Comparison of ENCODE assay signal across 14 cellular contexts in genomic region chr17:31327534-31328526, GRCh38. TPM values are rescaled to one million over a fixed set of nuclear protein-coding genes. Genes with fewer than 3 reads are reported as not detected.
DNase-seq lines count a peak whose midpoint lies in the region; ATAC-seq, FAIRE-seq and TF ChIP-seq lines count a peak whose summit lies in the region.
"Had no signal": no experiment of that assay in that cellular context is flagged by ENCODE, and none has a peak within 500 bp of the region (broad histone marks: within the 10 kb centered on the region; RNA-seq: fewer than 3 reads in every experiment).

No MANE protein-coding gene starts in this region.

- H3K9me3 ChIP-seq in A549 = no peaks in the 10 kb centered on the region
- H3K9me3 ChIP-seq: heart right ventricle had no signal

- POLR2A ChIA-PET in A549 (lab: Yijun Ruan, JAX) = no interaction called here

- H3K27ac ChIP-seq in A549 = peak overlapping the region in 1 of 2 experiments; percentile 35; a peak in 2 of 6 replicates
- H3K27ac ChIP-seq: SK-N-MC had no signal

- peaks cover 52% of the 10 kb centered on the region for H3K36me3 Mint-ChIP-seq in HFFc6 (ENCODE audit: low read depth)

- H3K4me3 Mint-ChIP-seq in HFFc6 = peak overlapping the region; percentile 64
- H3K4me3 Mint-ChIP-seq: CD8-positive, alpha-beta memory T cell; stimulated activated naive B cell treated with anti-CD40 and anti-IgM and Interleukin-4, amounts not matched to agents 10 μg/mL and 1 μg/mL and 100 μg/mL, for 72 hours had no signal

- no peak for TF ChIP-seq POLR2A in A549 (IDR thresholded peaks at IDR 0.05; ENCODE audit: low read length)

- no peak for TF ChIP-seq RAD21 in A549 (conservative IDR thresholded peaks at IDR 0.05 in 1 of 2, IDR thresholded peaks at IDR 0.05 in 1 of 2)

- H3K4me1 Mint-ChIP-seq in HFFc6 (ENCODE audit: low read depth) = peaks cover 51% of the 10 kb centered on the region

- peak overlapping the region; percentile 6; the same call in 2 of the 3 replicates for H3K4me2 ChIP-seq in A549

- H3K4me1 ChIP-seq in A549 = peaks cover 12% of the 10 kb centered on the region

- no peaks in the 10 kb centered on the region for H3K9me3 Mint-ChIP-seq in HFFc6
- H3K9me3 Mint-ChIP-seq: stimulated activated naive B cell treated with anti-CD40 and anti-IgM and Interleukin-4, amounts not matched to agents 10 μg/mL and 1 μg/mL and 100 μg/mL, for 72 hours had no signal

- H3K27me3 Mint-ChIP-seq in HFFc6 (ENCODE audit: insufficient read depth) = peaks cover 3% of the 10 kb centered on the region
- H3K27me3 Mint-ChIP-seq: stimulated activated naive B cell treated with anti-CD40 and anti-IgM and Interleukin-4, amounts not matched to agents 10 μg/mL and 1 μg/mL and 100 μg/mL, for 72 hours had no signal

- FAIRE-seq in A549 (lab: Jason Lieb, UNC) = no peak

- ATAC-seq in A549 = peak; percentile 68 to 72; a peak in 4 of 6 replicates
- no peak for ATAC-seq in HG03457 (IDR thresholded peaks at IDR 0.05; ENCODE audit: unreplicated experiment)
- ATAC-seq: heart right ventricle; stimulated activated naive B cell treated with anti-CD40 and anti-IgM and Interleukin-4, amounts not matched to agents 10 μg/mL and 1 μg/mL and 100 μg/mL, for 72 hours had no signal

- peak; percentile 19 to 35 for DNase-seq in A549 (ENCODE audit: low read depth in 1 of 2, low spot score in 1 of 2)
- peak; percentile 76 for DNase-seq in HFFc6
- DNase-seq in amniotic stem cell (lab: John Stamatoyannopoulos, UW) = peak; percentile 35
- DNase-seq in hepatic stellate cell (ENCODE audit: low spot score) = peak; percentile 31
- no peak for DNase-seq in SHP77 (lab: John Stamatoyannopoulos, UW)
- no peak for DNase-seq in GM20000 (ENCODE audit: low spot score)
- DNase-seq in NCI-H1048 (lab: John Stamatoyannopoulos, UW) = no peak
- DNase-seq: caudate nucleus; CD8-positive, alpha-beta memory T cell; heart right ventricle; stimulated activated CD4-positive, alpha-beta T cell treated with anti-CD3 and anti-CD28 coated beads, Interleukin-12 subunit alpha, Interleukin-12 subunit beta, amount 100 ng/mL, for 4 hours; stimulated activated naive B cell treated with anti-CD40 and anti-IgM and Interleukin-4, amounts not matched to agents 10 μg/mL and 1 μg/mL and 100 μg/mL, for 72 hours had no signal

- no peak for TF ChIP-seq CTCF in A549 (IDR thresholded peaks at IDR 0.05)
- TF ChIP-seq CTCF in HFFc6 (IDR thresholded peaks at IDR 0.05) = no peak
- TF ChIP-seq CTCF in GM20000 (IDR thresholded peaks at IDR 0.05; ENCODE audit: extremely low read depth, missing control alignments) = no peak

- peak overlapping the region; percentile 81 for H3K27ac Mint-ChIP-seq in HFFc6
- H3K27ac Mint-ChIP-seq: stimulated activated naive B cell treated with anti-CD40 and anti-IgM and Interleukin-4, amounts not matched to agents 10 μg/mL and 1 μg/mL and 100 μg/mL, for 72 hours had no signal

- WGBS in A549 (ENCODE audit: missing lambda C conversion rate) = 88% methylated on average over 12 of the region's 12 CpGs

- CTCF ChIA-PET in A549 (lab: Yijun Ruan, JAX) = interaction anchor here (1.3 to 1.4 kb wide), 2 partner anchors 10 to 16 kb away, joined by 3 to 5 read pairs; no protein-coding TSS in a partner anchor

- no peak for TF ChIP-seq EP300 in A549 (IDR thresholded peaks at IDR 0.05)

- H3K4me3 ChIP-seq in A549 = no peak overlapping the region
- H3K4me3 ChIP-seq: heart right ventricle, SK-N-MC had no signal

TF ChIP-seq in A549, 52 proteins besides CTCF, POLR2A, EP300 and RAD21:
- TF ChIP-seq ZSCAN20 (CRISPR knock-in tag; IDR thresholded peaks at IDR 0.05) = no peak
- no peak for TF ChIP-seq MYC (IDR thresholded peaks at IDR 0.05; ENCODE audit: borderline replicate concordance, low read length)
- TF ChIP-seq HOXB13 (CRISPR knock-in tag; IDR thresholded peaks at IDR 0.05; ENCODE audit: low read depth) = no peak
- peak; percentile 22 for TF ChIP-seq MAFK (IDR thresholded peaks at IDR 0.05; ENCODE audit: partially characterized antibody)
- TF ChIP-seq EHMT2 (IDR thresholded peaks at IDR 0.05; ENCODE audit: low read depth) = no peak
- TF ChIP-seq POLR2AphosphoS2 (conservative IDR thresholded peaks at IDR 0.05; ENCODE audit: low read length) = no peak
- no peak for TF ChIP-seq HMGXB4 (CRISPR knock-in tag; IDR thresholded peaks at IDR 0.05; ENCODE audit: borderline replicate concordance)
- TF ChIP-seq BCL3 (IDR thresholded peaks at IDR 0.05) = no peak
- no peak for TF ChIP-seq USF2 (IDR thresholded peaks at IDR 0.05)
- no peak for TF ChIP-seq BHLHE40 (IDR thresholded peaks at IDR 0.05; ENCODE audit: low read depth, low read length)
- TF ChIP-seq FOSL2 (IDR thresholded peaks at IDR 0.05) = no peak
- TF ChIP-seq FOSL2 (CRISPR knock-in tag; IDR thresholded peaks at IDR 0.05) = peak; percentile 54
- no peak for TF ChIP-seq ELK1 (IDR thresholded peaks at IDR 0.05; ENCODE audit: low read depth, low read length)
- TF ChIP-seq EHF (CRISPR knock-in tag; IDR thresholded peaks at IDR 0.05) = no peak
- TF ChIP-seq SREBF2 (IDR thresholded peaks at IDR 0.05) = no peak
- TF ChIP-seq NR3C1 (IDR thresholded peaks at IDR 0.05) = no peak
TF ChIP-seq in A549: peak in this region for 2.

RNA-seq across cellular contexts. Expression of gene EVI2A, which starts 6.4 kb away (rescaled TPM):
- not detected in 2 replicates for polyA plus RNA-seq in A549 (2011; rRNA removed)
- polyA plus RNA-seq in A549 (2012; cell fraction: cytosol; rRNA removed) = not detected in 2 replicates
- polyA plus RNA-seq in A549 (2012; cell fraction: nucleus; rRNA removed) = not detected in 2 replicates
- polyA plus RNA-seq in A549 (2017; fragmentation: RNase III; extraction: RNeasy Plus Mini Kit Qiagen cat#74134 plus additional on column Dnase treatment) = not detected in 3 replicates
- polyA minus RNA-seq in A549 (2011; rRNA and poly(A)+ RNA removed) = not detected in 2 replicates
- total RNA-seq in HFFc6 (2021; fragmentation: NEBNext Ultra II Directional; extraction: Animal tissue kit (Norgen Biotek cat#: 25700)) = 1 to 10 TPM in 5 of 6 experiments, under 1 TPM in 1; 1.00 to 1.7 (median 1.4) TPM

RNA-seq across cellular contexts. Expression of gene EVI2B, which starts 14.0 kb away (rescaled TPM):
- polyA plus RNA-seq in A549 (2011; rRNA removed) = not detected in 2 replicates
- not detected in 2 replicates for polyA plus RNA-seq in A549 (2012; cell fraction: cytosol; rRNA removed)
- not detected in 2 replicates for polyA plus RNA-seq in A549 (2012; cell fraction: nucleus; rRNA removed)
- 0.04 to 0.08 TPM (median 0.05 TPM) in 3 replicates for polyA plus RNA-seq in A549 (2017; fragmentation: RNase III; extraction: RNeasy Plus Mini Kit Qiagen cat#74134 plus additional on column Dnase treatment)
- polyA minus RNA-seq in A549 (2011; rRNA and poly(A)+ RNA removed) = not detected in 2 replicates
- 1 to 10 TPM in 4 of 6 experiments, under 1 TPM in 2; 0.33 to 2.0 (median 1.5) TPM for total RNA-seq in HFFc6 (2021; fragmentation: NEBNext Ultra II Directional; extraction: Animal tissue kit (Norgen Biotek cat#: 25700))

RNA-seq across cellular contexts. Expression of gene OMG, which starts 30.8 kb away (rescaled TPM):
- not detected in 2 replicates for polyA plus RNA-seq in A549 (2011; rRNA removed)
- not detected in 2 replicates for polyA plus RNA-seq in A549 (2012; cell fraction: cytosol; rRNA removed)
- polyA plus RNA-seq in A549 (2012; cell fraction: nucleus; rRNA removed) = not detected in 2 replicates
- not detected in 3 replicates for polyA plus RNA-seq in A549 (2017; fragmentation: RNase III; extraction: RNeasy Plus Mini Kit Qiagen cat#74134 plus additional on column Dnase treatment)
- polyA minus RNA-seq in A549 (2011; rRNA and poly(A)+ RNA removed) = 0.34 TPM in 1 of 2 replicates, not detected in the other
- under 1 TPM in 1 of 6 experiments, not detected in 5; 0.26 TPM for total RNA-seq in HFFc6 (2021; fragmentation: NEBNext Ultra II Directional; extraction: Animal tissue kit (Norgen Biotek cat#: 25700))
- polyA plus RNA-seq: CD8-positive, alpha-beta memory T cell had no signal

Comparison
In these comparisons a context has a peak if more than half of its experiments do, and no peak if none do; other contexts are left out.
1. DNase-seq: peak in A549 (2 of 2), HFFc6 (single experiment), amniotic stem cell (single experiment) and hepatic stellate cell (single experiment); none in SHP77 (0 of 2), GM20000 (single experiment) and NCI-H1048 (single experiment).